ENCODE assay signal across 22 cellular contexts in the genomic region with DNA sequence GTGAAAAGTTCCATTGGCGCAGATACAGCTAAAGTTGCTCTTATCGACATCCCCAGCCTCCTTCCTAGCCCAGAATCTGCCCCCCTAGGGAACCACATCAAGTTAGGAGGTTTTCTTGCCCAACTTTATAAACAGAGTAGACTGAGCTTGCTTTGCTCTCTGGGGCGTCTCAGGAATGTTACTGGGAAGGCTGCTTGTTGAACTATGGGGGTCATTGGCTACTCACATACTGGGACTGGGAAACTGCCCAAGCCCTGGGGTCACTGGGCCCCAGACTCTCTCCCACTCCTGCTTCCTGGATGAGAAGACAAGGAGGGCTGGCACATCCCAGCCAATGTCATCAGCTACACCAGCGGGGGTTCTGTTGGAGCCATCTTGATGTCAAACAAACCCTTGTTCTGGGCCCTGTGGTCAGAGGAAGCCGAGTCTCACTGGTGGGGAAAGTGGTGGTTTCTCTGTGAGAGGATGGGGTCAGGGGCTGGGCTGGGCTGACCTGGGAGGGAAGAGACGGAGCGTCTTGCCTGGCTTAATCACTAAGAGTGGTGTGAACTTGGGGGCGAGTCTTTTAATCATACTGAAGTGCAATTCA. TPM values are rescaled to one million over a fixed set of nuclear protein-coding genes. Genes with fewer than 3 reads are reported as not detected.
DNase-seq lines count a peak whose midpoint lies in the region; ATAC-seq and TF ChIP-seq lines count a peak whose summit lies in the region.
"Had no signal": no experiment of that assay in that cellular context is flagged by ENCODE, and none has a peak within 500 bp of the region (broad histone marks: within the 10 kb centered on the region; RNA-seq: fewer than 3 reads in every experiment).

No MANE protein-coding gene starts in this region.

- TF ChIP-seq CTCF in right atrium auricular region (IDR thresholded peaks at IDR 0.05) (no peak), nephron progenitor cell (IDR thresholded peaks at IDR 0.05) (no peak), type B pancreatic cell (conservative IDR thresholded peaks at IDR 0.05) (no peak)

- peak overlapping the region; percentile 26 for H3K27ac Mint-ChIP-seq in nephron progenitor cell
- H3K27ac Mint-ChIP-seq in type B pancreatic cell: peak overlapping the region; percentile 68
- H3K27ac Mint-ChIP-seq: CD4-positive, CD25-positive, alpha-beta regulatory T cell had no signal

- H3K4me3 Mint-ChIP-seq in nephron progenitor cell: no peak overlapping the region
- no peak overlapping the region for H3K4me3 Mint-ChIP-seq in type B pancreatic cell
- H3K4me3 Mint-ChIP-seq: CD4-positive, CD25-positive, alpha-beta regulatory T cell had no signal

- H3K27ac ChIP-seq in right atrium auricular region: no peak overlapping the region
- H3K27ac ChIP-seq: KMS-11, Peyer's patch had no signal

- H3K9me3 ChIP-seq in right atrium auricular region: no peaks in the 10 kb centered on the region
- H3K9me3 ChIP-seq: Peyer's patch had no signal

- H3K36me3 Mint-ChIP-seq in nephron progenitor cell (ENCODE audit: low read depth) (no peaks in the 10 kb centered on the region), type B pancreatic cell (no peaks in the 10 kb centered on the region)
- H3K36me3 Mint-ChIP-seq: CD4-positive, CD25-positive, alpha-beta regulatory T cell had no signal

- H3K27me3 Mint-ChIP-seq in nephron progenitor cell (ENCODE audit: low read depth, poor library complexity) (peaks cover 13% of the 10 kb centered on the region), type B pancreatic cell (peaks cover 10% of the 10 kb centered on the region)

- H3K36me3 ChIP-seq in right atrium auricular region: no peaks in the 10 kb centered on the region
- H3K36me3 ChIP-seq: Peyer's patch had no signal

- H3K4me3 ChIP-seq in right atrium auricular region: no peak overlapping the region
- H3K4me3 ChIP-seq: Peyer's patch had no signal

- H3K9me3 Mint-ChIP-seq in nephron progenitor cell (no peaks in the 10 kb centered on the region), type B pancreatic cell (no peaks in the 10 kb centered on the region)
- H3K9me3 Mint-ChIP-seq: CD4-positive, CD25-positive, alpha-beta regulatory T cell had no signal

- H3K4me1 Mint-ChIP-seq in nephron progenitor cell (peaks cover 14% of the 10 kb centered on the region), type B pancreatic cell (ENCODE audit: unreplicated experiment) (peaks cover 6% of the 10 kb centered on the region)
- H3K4me1 Mint-ChIP-seq: CD4-positive, CD25-positive, alpha-beta regulatory T cell had no signal

- H3K4me1 ChIP-seq in right atrium auricular region: no peaks in the 10 kb centered on the region
- H3K4me1 ChIP-seq: Peyer's patch had no signal

- no peak for ATAC-seq in HG02970 (IDR thresholded peaks at IDR 0.05; ENCODE audit: low FRiP score, unreplicated experiment)

- DNase-seq in dermis blood vessel endothelial cell: peak; percentile 3
- DNase-seq in right atrium auricular region (ENCODE audit: low spot score): peak; percentile 66
- DNase-seq in nephron progenitor cell: no peak
- DNase-seq in type B pancreatic cell (ENCODE audit: extremely low spot score, unreplicated experiment): no peak
- no peak for DNase-seq in hepatic stellate cell (ENCODE audit: low spot score)
- DNase-seq in EL: no peak
- DNase-seq in NK-92 treated with Interleukin-12 subunit alpha and Interleukin-12 subunit beta, amount 100 ng/mL, for 24 hours (lab: John Stamatoyannopoulos, UW): no peak
- DNase-seq: CD4-positive, CD25-positive, alpha-beta regulatory T cell; DMS79; GOT3; HCEC 1CT; IMR-90; NCI-H1436 treated with DMSO at 0.1 percent for 48 hours; NCI-H1930; NCI-H226; NCI-H524; NCI-H82; Peyer's patch had no signal

- H3K27me3 ChIP-seq in right atrium auricular region: no peaks in the 10 kb centered on the region
- H3K27me3 ChIP-seq: Peyer's patch had no signal

RNA-seq across cellular contexts. Expression of a gene that starts 26.0 kb away (rescaled TPM):
- total RNA-seq in dermis blood vessel endothelial cell (not detected in 2 replicates), right atrium auricular region (not detected), type B pancreatic cell (ENCODE audit: low replicate concordance) (not detected in 2 replicates)
- total RNA-seq: CD4-positive, CD25-positive, alpha-beta regulatory T cell; IMR-90; OCI-LY7; Peyer's patch; SK-MEL-5 had no signal

RNA-seq across cellular contexts. Expression of a gene that starts 51.7 kb away (rescaled TPM):
- not detected in 2 replicates for total RNA-seq in dermis blood vessel endothelial cell
- total RNA-seq in right atrium auricular region: not detected
- not detected in 2 replicates for total RNA-seq in type B pancreatic cell (ENCODE audit: low replicate concordance)
- total RNA-seq: CD4-positive, CD25-positive, alpha-beta regulatory T cell; IMR-90; OCI-LY7; Peyer's patch; SK-MEL-5 had no signal

Comparison
In these comparisons a context has a peak if more than half of its experiments do, and no peak if none do; other contexts are left out.
1. DNase-seq: peak in dermis blood vessel endothelial cell (single experiment) and right atrium auricular region (single experiment); none in nephron progenitor cell (single experiment), type B pancreatic cell (single experiment), hepatic stellate cell (single experiment), EL (single experiment) and NK-92 treated with Interleukin-12 subunit alpha and Interleukin-12 subunit beta, amount 100 ng/mL, for 24 hours (single experiment).